In genomic region chr17:2347805-2348685, GRCh38 we compare ENCODE assay signal across 1 cellular context.
TF ChIP-seq lines count a peak whose summit lies in the region.

No MANE protein-coding gene starts in this region.

TF ChIP-seq in HCT116, 20 proteins besides CTCF, POLR2A, EP300 and RAD21 (continued from another document):
- no peak for TF ChIP-seq ZBTB33 (IDR thresholded peaks at IDR 0.05; ENCODE audit: extremely low read depth, insufficient replicate concordance, low read length)
- TF ChIP-seq JUND (IDR thresholded peaks at IDR 0.05): no peak
- no peak for TF ChIP-seq EGR1 (IDR thresholded peaks at IDR 0.05; ENCODE audit: low read depth)
- no peak for TF ChIP-seq YY1 (IDR thresholded peaks at IDR 0.05; ENCODE audit: extremely low read depth, insufficient replicate concordance, low read depth, low read length)
- TF ChIP-seq TCF7L2 (IDR thresholded peaks at IDR 0.05; ENCODE audit: borderline replicate concordance, extremely low read depth, insufficient read depth, insufficient read length): no peak
- TF ChIP-seq ELF1 (IDR thresholded peaks at IDR 0.05; ENCODE audit: borderline replicate concordance, low read depth): no peak
TF ChIP-seq in HCT116: peak in this region for 0.
